Comparison of ENCODE assay signal across 8 cellular contexts in genomic region chr1:22710688-22711024, GRCh38. TPM values are rescaled to one million over a fixed set of nuclear protein-coding genes. Genes with fewer than 3 reads are reported as not detected.
A peak's percentile ranks its signal among the peaks of the same experiment; 100 is the strongest.
DNase-seq lines count a peak whose midpoint lies in the region; ATAC-seq and TF ChIP-seq lines count a peak whose summit lies in the region.

TSS of gene EPHB2 (plus strand) at chr1:22710839. CDS start at chr1:22710983, 144 bp downstream.

- intact Hi-C loops in OCI-LY7 (cut with micrococcal nuclease; ENCODE audit: unreplicated experiment) (no loop called here), breast epithelium (cut with DNase I; ENCODE audit: low total_unique reads) (no loop called here)

- no peaks in the 10 kb centered on the region for H4K20me1 ChIP-seq in OCI-LY7 (ENCODE audit: insufficient read depth, low read length)

- H3K27ac ChIP-seq in OCI-LY7 (ENCODE audit: low read depth, low read length, poor library complexity, severe bottlenecking) (no peak within 1 kb of the TSS), breast epithelium (peak within 1 kb of the TSS in 1 of 2 donors; percentile 32)

- H3K4me2 ChIP-seq in OCI-LY7 (ENCODE audit: low read length) = peak within 1 kb of the TSS; percentile 80

- H3K36me3 ChIP-seq in OCI-LY7 (ENCODE audit: insufficient read depth, low read length) = no peaks in the 10 kb centered on the region
- H3K36me3 ChIP-seq in breast epithelium = no peaks in the 10 kb centered on the region
- no peaks in the 10 kb centered on the region for H3K36me3 ChIP-seq in kidney epithelial cell (ENCODE audit: control insufficient read depth, insufficient read depth, low read length)

- BruUV-seq in OCI-LY7 (replicated peaks; lab: Mats Ljungman, UMichigan) = no TSS peak

- H3K4me1 ChIP-seq in OCI-LY7 (ENCODE audit: insufficient read depth, low read length, poor library complexity, severe bottlenecking) (no peaks in the 10 kb centered on the region), breast epithelium (peaks cover 0 to 7% of the 10 kb centered on the region in 2 donors)

- DNase-seq in A172 (ENCODE audit: low spot score) = no peak
- DNase-seq in GM10266 (ENCODE audit: extremely low spot score) = peak; percentile 55
- DNase-seq in OCI-LY7 (ENCODE audit: low spot score) = peak; percentile 62
- DNase-seq in breast epithelium (ENCODE audit: low spot score in 2 of 2) = no peak
- no peak for DNase-seq in kidney epithelial cell (ENCODE audit: low read depth)
- DNase-seq in stimulated activated CD4-positive, alpha-beta T cell treated with anti-CD3 and anti-CD28 coated beads, Interleukin-2, amount 100 ng/mL, for 24 hours = peak; percentile 27 to 45

- no peak for TF ChIP-seq POLR2A in breast epithelium (IDR thresholded peaks at IDR 0.05)

- TF ChIP-seq CTCF in GM10266 (IDR thresholded peaks at IDR 0.05; ENCODE audit: control insufficient read depth, insufficient read depth, low read depth, missing control alignments) = no peak
- no peak for TF ChIP-seq CTCF in OCI-LY7 (conservative IDR thresholded peaks at IDR 0.05; ENCODE audit: low read length)
- no peak for TF ChIP-seq CTCF in breast epithelium (IDR thresholded peaks at IDR 0.05)
- no peak for TF ChIP-seq CTCF in kidney epithelial cell (IDR thresholded peaks at IDR 0.05; ENCODE audit: insufficient read depth, low read length, poor library complexity, severe bottlenecking)

- H3K4me3 ChIP-seq in OCI-LY7 (ENCODE audit: low read depth, low read length, poor library complexity, severe bottlenecking) (peak within 1 kb of the TSS; percentile 60), breast epithelium (peak within 1 kb of the TSS; percentile 48 to 73 (median 51)), kidney epithelial cell (ENCODE audit: low read depth, low read length) (peak within 1 kb of the TSS; percentile 76)

- POLR2A ChIA-PET in OCI-LY7 (lab: Charles Lee) = no interaction called here

- H3K27me3 ChIP-seq in breast epithelium = peaks cover 4 to 11% of the 10 kb centered on the region in 2 donors
- H3K27me3 ChIP-seq in kidney epithelial cell (ENCODE audit: control insufficient read depth, insufficient read depth, low read length) = no peaks in the 10 kb centered on the region

- CTCF ChIA-PET in OCI-LY7 (lab: Charles Lee; ENCODE audit: unreplicated experiment) = no interaction called here

- no peaks in the 10 kb centered on the region for H3K79me2 ChIP-seq in OCI-LY7 (ENCODE audit: insufficient read depth, low read depth, low read length)

- no peaks in the 10 kb centered on the region for H3K9me3 ChIP-seq in OCI-LY7 (ENCODE audit: low read length)
- no peaks in the 10 kb centered on the region for H3K9me3 ChIP-seq in breast epithelium

- ATAC-seq in HG03432 (IDR thresholded peaks at IDR 0.05; ENCODE audit: unreplicated experiment) = no peak
- no peak for ATAC-seq in HG03196 (IDR thresholded peaks at IDR 0.05; ENCODE audit: unreplicated experiment)

- no peaks in the 10 kb centered on the region for H3K9me2 ChIP-seq in OCI-LY7 (ENCODE audit: insufficient read depth, low read length)

- H2AFZ ChIP-seq in OCI-LY7 (ENCODE audit: low read length) = no peak within 1 kb of the TSS

RNA-seq across cellular contexts. Expression of gene EPHB2, which starts in this region (rescaled TPM):
- total RNA-seq in A172 (2014; rRNA removed; shearing (Covaris generic)) = 29.6 and 39.3 TPM in 2 replicates
- total RNA-seq in OCI-LY7 (2014; rRNA removed; shearing (Covaris generic)) = 0.62 TPM in 1 of 2 replicates, not detected in the other
- total RNA-seq in OCI-LY7 (2022) = 0.53 and 0.59 TPM in 2 replicates
- total RNA-seq in breast epithelium = 1 to 10 TPM; 1.3 to 4.6 (median 1.5) TPM
- total RNA-seq in kidney epithelial cell = 111 and 143 TPM in 2 replicates

Comparison
In these comparisons a context has a peak if more than half of its experiments do, and no peak if none do; other contexts are left out.
1. Peak in DNase-seq, H3K4me3 ChIP-seq and H3K4me2 ChIP-seq in OCI-LY7; RNA of the gene not detected or under 1 TPM.
2. DNase-seq: peak in GM10266 (single experiment) and stimulated activated CD4-positive, alpha-beta T cell treated with anti-CD3 and anti-CD28 coated beads, Interleukin-2, amount 100 ng/mL, for 24 hours (2 of 2); none in A172 (single experiment), breast epithelium (0 of 2) and kidney epithelial cell (single experiment).
3. Peak in every context shown above with its lines, with median percentiles within 50 percentile points of each other: H3K4me3 ChIP-seq.